ENCODE assay signal across 8 cellular contexts in the genomic region with DNA sequence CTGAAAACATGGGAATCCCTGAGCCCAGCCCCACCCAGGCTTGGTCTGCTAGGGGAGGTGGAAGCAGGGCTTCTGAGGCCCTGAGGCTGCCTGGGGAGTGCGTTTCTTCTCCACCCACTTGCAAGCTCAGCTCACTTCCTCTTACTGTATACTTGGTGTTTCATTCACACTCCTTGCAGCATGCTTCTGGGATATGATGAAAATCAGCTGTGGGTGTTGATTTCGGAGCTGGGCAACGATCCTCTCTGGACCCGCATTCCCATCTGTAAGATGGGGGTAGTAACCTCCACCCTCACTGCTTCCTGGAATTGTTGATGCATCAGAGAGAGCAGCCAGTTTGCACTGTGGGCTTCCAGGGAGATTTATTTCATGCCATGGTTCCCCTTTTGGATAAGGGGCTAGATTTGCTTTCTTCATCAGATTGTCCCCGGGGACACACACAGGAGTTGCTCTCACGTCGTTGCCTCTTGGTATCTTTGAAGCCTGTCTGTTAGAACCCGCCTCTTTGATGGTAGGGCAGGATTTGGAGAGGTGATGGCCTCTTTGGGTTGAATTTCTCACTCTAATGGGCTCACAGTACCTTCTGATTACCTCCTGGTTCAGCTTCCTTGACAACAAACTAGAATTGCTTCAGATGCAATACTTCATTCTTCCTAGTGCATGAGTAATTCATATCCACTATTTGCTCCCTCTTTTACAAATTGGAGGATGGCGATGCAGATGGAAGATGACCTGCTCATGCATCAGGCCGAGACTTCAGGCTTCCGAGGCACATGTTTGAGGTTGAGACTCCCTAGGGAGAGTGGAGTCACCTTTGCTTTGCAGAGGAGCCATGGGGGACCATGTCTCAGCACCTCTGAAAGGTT.
DNase-seq lines count a peak whose midpoint lies in the region; ATAC-seq and TF ChIP-seq lines count a peak whose summit lies in the region.

No MANE protein-coding gene starts in this region.

- no peaks in the 10 kb centered on the region for H3K27me3 Mint-ChIP-seq in activated naive CD8-positive, alpha-beta T cell
- H3K27me3 Mint-ChIP-seq in memory B cell: no peaks in the 10 kb centered on the region

- no peaks in the 10 kb centered on the region for H3K9me3 Mint-ChIP-seq in activated naive CD8-positive, alpha-beta T cell (ENCODE audit: low read depth)
- H3K9me3 Mint-ChIP-seq in memory B cell: no peaks in the 10 kb centered on the region

- peak overlapping the region; percentile 91 for H3K27ac Mint-ChIP-seq in activated naive CD8-positive, alpha-beta T cell
- peak overlapping the region; percentile 46 for H3K27ac Mint-ChIP-seq in memory B cell

- H3K4me1 Mint-ChIP-seq in activated naive CD8-positive, alpha-beta T cell (ENCODE audit: low read depth): peaks cover 100% of the 10 kb centered on the region
- peaks cover 46% of the 10 kb centered on the region for H3K4me1 Mint-ChIP-seq in memory B cell

- ATAC-seq in HG03159 (IDR thresholded peaks at IDR 0.05; ENCODE audit: unreplicated experiment) (peak; percentile 48), memory B cell (ENCODE audit: low read depth) (peak; percentile 82), HG03565 (IDR thresholded peaks at IDR 0.05; ENCODE audit: unreplicated experiment) (no peak)

- DNase-seq in GM06990 (ENCODE audit: extremely low read depth, insufficient read length): peak; percentile 41
- peak; percentile 45 to 46 for DNase-seq in memory B cell (ENCODE audit: low spot score in 2 of 2)
- no peak for DNase-seq in ecto neural progenitor cell (ENCODE audit: low spot score)
- DNase-seq in midbrain (lab: John Stamatoyannopoulos, UW): no peak
- DNase-seq in hippocampal formation (lab: John Stamatoyannopoulos, UW): no peak

- no peaks in the 10 kb centered on the region for H3K27me3 ChIP-seq in GM06990 (replicated peaks; ENCODE audit: control insufficient read depth, insufficient read depth, low read length)

- TF ChIP-seq CTCF in GM06990 (IDR thresholded peaks at IDR 0.05; ENCODE audit: insufficient read depth, low read length, poor library complexity, severe bottlenecking): no peak

- H3K4me3 Mint-ChIP-seq in activated naive CD8-positive, alpha-beta T cell: peak overlapping the region; percentile 85
- H3K4me3 Mint-ChIP-seq in memory B cell: peak overlapping the region; percentile 76

- no peaks in the 10 kb centered on the region for H3K36me3 Mint-ChIP-seq in activated naive CD8-positive, alpha-beta T cell
- H3K36me3 Mint-ChIP-seq in memory B cell: no peaks in the 10 kb centered on the region

- H3K4me3 ChIP-seq in GM06990 (replicated peaks; ENCODE audit: low read depth, low read length): no peak overlapping the region

- peaks cover 1% of the 10 kb centered on the region; the same call in 1 of the 2 replicates for H3K36me3 ChIP-seq in GM06990 (ENCODE audit: control insufficient read depth, insufficient read depth, low read length)

Comparison
In these comparisons a context has a peak if more than half of its experiments do, and no peak if none do; other contexts are left out.
1. DNase-seq: peak in GM06990 (single experiment) and memory B cell (2 of 2); none in ecto neural progenitor cell (single experiment), midbrain (single experiment) and hippocampal formation (0 of 2).